In genomic region chr15:95558131-95558530, GRCh38 we compare ENCODE assay signal across 14 cellular contexts.
DNase-seq lines count a peak whose midpoint lies in the region; ATAC-seq, FAIRE-seq and TF ChIP-seq lines count a peak whose summit lies in the region.
"Had no signal": no experiment of that assay in that cellular context is flagged by ENCODE, and none has a peak within 500 bp of the region (broad histone marks: within the 10 kb centered on the region; RNA-seq: fewer than 3 reads in every experiment).

No MANE protein-coding gene starts in this region.

- no peaks in the 10 kb centered on the region for H3K9me3 Mint-ChIP-seq in neural progenitor cell
- H3K9me3 Mint-ChIP-seq: activated naive CD4-positive, alpha-beta T cell treated with anti-CD3 and anti-CD28 coated beads for 36 hours had no signal

- no peak overlapping the region for H3K4me3 Mint-ChIP-seq in neural progenitor cell
- H3K4me3 Mint-ChIP-seq: activated naive CD4-positive, alpha-beta T cell treated with anti-CD3 and anti-CD28 coated beads for 36 hours had no signal

- H3K27me3 ChIP-seq in neural progenitor cell = no peaks in the 10 kb centered on the region
- H3K27me3 ChIP-seq: BLaER1 treated with 17β-estradiol and CSF1 and Interleukin-3, amounts not matched to agents 10 nM and 100 nM had no signal

- no peaks in the 10 kb centered on the region for H3K9me3 ChIP-seq in neural progenitor cell (ENCODE audit: low read depth)
- H3K9me3 ChIP-seq: BLaER1 treated with 17β-estradiol and CSF1 and Interleukin-3, amounts not matched to agents 10 nM and 100 nM; mucosa of descending colon had no signal

- no peak overlapping the region for H3K4me3 ChIP-seq in neural progenitor cell
- H3K4me3 ChIP-seq: BLaER1 treated with 17β-estradiol and CSF1 and Interleukin-3, amounts not matched to agents 10 nM and 100 nM; mucosa of descending colon had no signal

- peaks cover 22% of the 10 kb centered on the region for H3K4me1 Mint-ChIP-seq in neural progenitor cell

- no peaks in the 10 kb centered on the region for H3K27me3 Mint-ChIP-seq in neural progenitor cell (ENCODE audit: insufficient read depth, low read depth)

- H3K79me2 ChIP-seq in neural progenitor cell (ENCODE audit: low read depth) = no peaks in the 10 kb centered on the region

- no peak overlapping the region for H3K4me2 ChIP-seq in neural progenitor cell

- no peak for ATAC-seq in GM19328 (IDR thresholded peaks at IDR 0.05; ENCODE audit: unreplicated experiment)

- H2AFZ ChIP-seq in neural progenitor cell (replicated peaks) = no peak overlapping the region

- H3K36me3 Mint-ChIP-seq in neural progenitor cell = no peaks in the 10 kb centered on the region

- H3F3A ChIP-seq in neural progenitor cell (ENCODE audit: low read depth) = no peaks in the 10 kb centered on the region

- H3K36me3 ChIP-seq in neural progenitor cell = no peaks in the 10 kb centered on the region
- H3K36me3 ChIP-seq: BLaER1 treated with 17β-estradiol and CSF1 and Interleukin-3, amounts not matched to agents 10 nM and 100 nM had no signal

- no peak for TF ChIP-seq CTCF in neural progenitor cell (IDR thresholded peaks at IDR 0.05)

- FAIRE-seq in endometrium (lab: Jason Lieb, UNC) = peak; percentile 43

- no peak overlapping the region for H3K9ac ChIP-seq in neural progenitor cell
- H3K9ac ChIP-seq: BLaER1 treated with 17β-estradiol and CSF1 and Interleukin-3, amounts not matched to agents 10 nM and 100 nM had no signal

- DNase-seq in EL (peak; percentile 17), RPMI7951 (ENCODE audit: low read depth) (peak; percentile 66), neural progenitor cell (ENCODE audit: low spot score) (no peak), SKM-1 treated with dmso at 0.1 percent for 144 hours (lab: John Stamatoyannopoulos, UW; ENCODE audit: unreplicated experiment) (no peak), DMS 273 treated with DMSO at 0.1 percent for 48 hours (lab: John Stamatoyannopoulos, UW) (no peak)
- no peak for DNase-seq in stimulated activated CD4-positive, alpha-beta T cell treated with anti-CD3 and anti-CD28 coated beads, Interleukin-2, amount 100 ng/mL, for 24 hours
- DNase-seq: GF-D8, mucosa of descending colon, NCI-H2029, retina had no signal

- H3K4me1 ChIP-seq in neural progenitor cell = peaks cover 7% of the 10 kb centered on the region

- H3K27ac ChIP-seq in neural progenitor cell = no peak overlapping the region

- H3K27ac Mint-ChIP-seq in neural progenitor cell = peak overlapping the region; percentile 30
- H3K27ac Mint-ChIP-seq: activated naive CD4-positive, alpha-beta T cell treated with anti-CD3 and anti-CD28 coated beads for 36 hours had no signal

- H4K20me1 ChIP-seq in neural progenitor cell (ENCODE audit: low read depth) = no peaks in the 10 kb centered on the region
- H4K20me1 ChIP-seq: BLaER1 treated with 17β-estradiol and CSF1 and Interleukin-3, amounts not matched to agents 10 nM and 100 nM had no signal

Comparison
In these comparisons a context has a peak if more than half of its experiments do, and no peak if none do; other contexts are left out.
1. DNase-seq: peak in EL (single experiment) and RPMI7951 (single experiment); none in neural progenitor cell (single experiment), SKM-1 treated with dmso at 0.1 percent for 144 hours (single experiment), DMS 273 treated with DMSO at 0.1 percent for 48 hours (single experiment) and stimulated activated CD4-positive, alpha-beta T cell treated with anti-CD3 and anti-CD28 coated beads, Interleukin-2, amount 100 ng/mL, for 24 hours (0 of 2).